ENCODE assay signal across 1 cellular context in the genomic region with DNA sequence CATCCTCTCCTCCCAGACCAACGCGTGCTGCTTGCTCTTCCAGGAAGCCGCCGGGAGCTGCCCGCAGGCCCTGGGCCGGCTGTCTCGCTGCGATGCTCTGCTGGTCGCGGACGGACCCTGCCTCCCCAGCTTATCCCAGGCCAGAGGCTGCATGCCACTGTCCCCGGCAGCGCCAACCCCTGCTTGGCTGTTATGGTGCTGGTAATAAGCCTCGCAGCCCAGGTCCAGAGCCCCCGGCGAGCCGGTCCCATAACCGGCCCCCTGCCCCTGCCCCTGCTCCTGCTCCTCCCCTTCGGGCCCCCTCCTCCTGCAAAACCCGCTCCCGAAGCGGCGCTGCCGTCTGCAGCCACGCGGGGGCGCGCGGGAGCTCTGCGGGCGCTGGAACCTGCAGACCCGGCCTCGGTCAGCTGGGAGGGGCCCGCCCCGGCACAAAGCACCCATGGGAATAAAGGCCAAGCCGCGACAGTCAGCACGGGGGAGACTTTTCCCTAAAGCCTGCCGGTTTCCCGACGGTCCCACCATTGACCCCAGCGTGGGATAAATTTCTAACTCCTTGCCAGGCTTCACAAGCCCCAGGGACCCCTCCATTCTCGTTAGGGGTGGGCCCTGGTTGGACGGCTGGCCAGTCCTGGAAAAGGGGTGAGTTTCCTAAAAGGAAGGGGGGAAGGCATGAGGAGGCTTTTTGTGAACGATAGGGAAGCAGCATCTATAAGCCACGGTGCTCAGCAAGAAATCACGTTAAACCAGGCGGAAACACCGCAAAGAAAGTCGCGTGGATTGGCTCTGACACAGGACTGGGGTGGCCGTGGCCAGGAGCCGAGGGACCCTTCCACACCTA.
A peak's percentile ranks its signal among the peaks of the same experiment; 100 is the strongest.
TF ChIP-seq lines count a peak whose summit lies in the region.

No MANE protein-coding gene starts in this region.

TF ChIP-seq in K562, 482 proteins besides CTCF, POLR2A, EP300 and RAD21 (continued from another document and continues in another):
- TF ChIP-seq, protein P1, sequence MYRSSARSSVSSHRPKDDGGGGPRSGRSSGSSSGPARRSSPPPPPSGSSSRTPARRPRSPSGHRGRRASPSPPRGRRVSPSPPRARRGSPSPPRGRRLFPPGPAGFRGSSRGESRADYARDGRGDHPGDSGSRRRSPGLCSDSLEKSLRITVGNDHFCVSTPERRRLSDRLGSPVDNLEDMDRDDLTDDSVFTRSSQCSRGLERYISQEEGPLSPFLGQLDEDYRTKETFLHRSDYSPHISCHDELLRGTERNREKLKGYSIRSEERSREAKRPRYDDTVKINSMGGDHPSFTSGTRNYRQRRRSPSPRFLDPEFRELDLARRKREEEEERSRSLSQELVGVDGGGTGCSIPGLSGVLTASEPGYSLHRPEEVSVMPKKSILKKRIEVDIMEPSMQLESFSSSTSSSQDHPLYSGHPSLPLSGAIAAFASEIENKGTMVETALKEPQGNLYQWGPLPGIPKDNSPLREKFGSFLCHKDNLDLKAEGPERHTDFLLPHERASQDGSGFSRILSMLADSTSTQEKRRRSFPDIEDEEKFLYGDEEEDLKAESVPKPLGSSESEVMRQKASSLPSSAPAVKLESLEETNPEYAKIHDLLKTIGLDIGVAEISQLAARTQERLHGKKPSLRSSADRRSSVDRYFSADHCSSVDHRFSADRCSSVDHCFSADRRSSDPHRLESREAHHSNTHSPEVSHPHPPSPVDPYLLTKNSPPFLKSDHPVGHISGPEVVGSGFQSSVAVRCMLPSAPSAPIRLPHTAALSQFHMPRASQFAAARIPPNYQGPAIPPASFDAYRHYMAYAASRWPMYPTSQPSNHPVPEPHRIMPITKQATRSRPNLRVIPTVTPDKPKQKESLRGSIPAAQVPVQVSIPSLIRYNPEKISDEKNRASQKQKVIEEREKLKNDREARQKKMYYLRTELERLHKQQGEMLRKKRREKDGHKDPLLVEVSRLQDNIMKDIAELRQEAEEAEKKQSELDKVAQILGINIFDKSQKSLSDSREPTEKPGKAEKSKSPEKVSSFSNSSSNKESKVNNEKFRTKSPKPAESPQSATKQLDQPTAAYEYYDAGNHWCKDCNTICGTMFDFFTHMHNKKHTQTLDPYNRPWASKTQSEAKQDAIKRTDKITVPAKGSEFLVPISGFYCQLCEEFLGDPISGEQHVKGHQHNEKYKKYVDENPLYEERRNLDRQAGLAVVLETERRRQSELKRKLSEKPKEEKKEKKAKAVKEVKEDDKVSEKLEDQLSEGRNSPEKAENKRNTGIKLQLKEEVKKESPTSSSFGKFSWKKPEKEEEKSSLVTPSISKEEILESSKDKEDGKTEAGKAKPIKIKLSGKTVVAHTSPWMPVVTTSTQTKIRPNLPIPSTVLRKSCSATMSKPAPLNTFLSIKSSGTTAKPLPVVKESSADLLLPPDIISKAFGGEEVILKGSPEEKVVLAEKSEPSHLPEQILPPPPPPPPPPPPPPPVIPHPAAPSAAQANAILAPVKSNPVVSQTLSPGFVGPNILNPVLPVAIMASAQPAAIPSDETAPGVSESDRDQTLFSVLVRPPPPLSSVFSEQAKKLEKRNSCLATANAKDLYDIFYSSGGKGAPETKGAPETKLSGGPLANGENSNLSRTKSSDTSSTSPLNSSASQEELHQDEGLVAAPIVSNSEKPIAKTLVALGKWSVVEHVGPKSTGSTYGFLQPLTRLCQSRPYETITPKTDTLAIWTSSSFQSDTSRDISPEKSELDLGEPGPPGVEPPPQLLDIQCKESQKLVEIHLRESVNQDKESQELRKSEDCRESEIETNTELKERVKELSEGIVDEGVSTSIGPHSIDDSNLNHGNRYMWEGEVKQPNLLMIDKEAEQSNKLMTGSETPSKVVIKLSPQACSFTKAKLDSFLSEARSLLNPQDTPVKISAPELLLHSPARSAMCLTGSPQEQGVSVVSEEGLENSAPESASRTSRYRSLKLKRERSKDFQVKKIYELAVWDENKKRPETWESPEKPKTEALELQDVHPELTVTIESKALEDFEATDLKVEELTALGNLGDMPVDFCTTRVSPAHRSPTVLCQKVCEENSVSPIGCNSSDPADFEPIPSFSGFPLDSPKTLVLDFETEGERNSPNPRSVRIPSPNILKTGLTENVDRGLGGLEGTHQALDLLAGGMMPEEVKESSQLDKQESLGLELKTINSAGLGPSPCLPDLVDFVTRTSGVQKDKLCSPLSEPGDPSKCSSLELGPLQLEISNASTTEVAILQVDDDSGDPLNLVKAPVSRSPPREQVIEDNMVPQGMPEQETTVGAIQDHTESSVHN (IDR thresholded peaks at IDR 0.05; ENCODE audit: borderline replicate concordance in 1 of 2, low read depth in 1 of 2), result no peak
- TF ChIP-seq ZNF165 (CRISPR knock-in tag; IDR thresholded peaks at IDR 0.05; ENCODE audit: borderline replicate concordance) (no peak), ZNF184 (CRISPR knock-in tag; IDR thresholded peaks at IDR 0.05) (no peak), SREBF1 (IDR thresholded peaks at IDR 0.05; ENCODE audit: borderline replicate concordance, low read depth, low read length) (no peak), NR0B1 (IDR thresholded peaks at IDR 0.05; ENCODE audit: partially characterized antibody) (no peak), KDM4B (IDR thresholded peaks at IDR 0.05; ENCODE audit: borderline replicate concordance in 2 of 2, low read depth in 1 of 2) (no peak), MED1 (CRISPR knock-in tag; IDR thresholded peaks at IDR 0.05; ENCODE audit: borderline replicate concordance) (no peak), ZNF324 (CRISPR knock-in tag; IDR thresholded peaks at IDR 0.05) (no peak), NR3C1 (CRISPR knock-in tag; IDR thresholded peaks at IDR 0.05) (no peak), PPARD (CRISPR knock-in tag; IDR thresholded peaks at IDR 0.05) (no peak), KLF1 (tag; IDR thresholded peaks at IDR 0.05) (no peak), SP2 (IDR thresholded peaks at IDR 0.05; ENCODE audit: extremely low read depth, low read depth, low read length, poor library complexity, severe bottlenecking) (no peak), BDP1 (IDR thresholded peaks at IDR 0.05; ENCODE audit: insufficient read depth, insufficient read length) (no peak), KDM5B (IDR thresholded peaks at IDR 0.05; ENCODE audit: insufficient replicate concordance, low read depth, low read length) (no peak), HDGF (IDR thresholded peaks at IDR 0.05) (no peak), ATF2 (CRISPR knock-in tag; IDR thresholded peaks at IDR 0.05) (no peak), THRAP3 (IDR thresholded peaks at IDR 0.05; ENCODE audit: borderline replicate concordance) (no peak), PHF20 (IDR thresholded peaks at IDR 0.05; ENCODE audit: partially characterized antibody) (no peak), ZNF57 (CRISPR knock-in tag; IDR thresholded peaks at IDR 0.05) (no peak), BRD9 (IDR thresholded peaks at IDR 0.05; ENCODE audit: low read depth, partially characterized antibody) (no peak), TAF7 (tag; IDR thresholded peaks at IDR 0.05) (no peak)
- TF ChIP-seq, protein P2, sequence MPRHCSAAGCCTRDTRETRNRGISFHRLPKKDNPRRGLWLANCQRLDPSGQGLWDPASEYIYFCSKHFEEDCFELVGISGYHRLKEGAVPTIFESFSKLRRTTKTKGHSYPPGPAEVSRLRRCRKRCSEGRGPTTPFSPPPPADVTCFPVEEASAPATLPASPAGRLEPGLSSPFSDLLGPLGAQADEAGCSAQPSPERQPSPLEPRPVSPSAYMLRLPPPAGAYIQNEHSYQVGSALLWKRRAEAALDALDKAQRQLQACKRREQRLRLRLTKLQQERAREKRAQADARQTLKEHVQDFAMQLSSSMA (CRISPR knock-in tag; IDR thresholded peaks at IDR 0.05), result no peak
- TF ChIP-seq, protein P3, sequence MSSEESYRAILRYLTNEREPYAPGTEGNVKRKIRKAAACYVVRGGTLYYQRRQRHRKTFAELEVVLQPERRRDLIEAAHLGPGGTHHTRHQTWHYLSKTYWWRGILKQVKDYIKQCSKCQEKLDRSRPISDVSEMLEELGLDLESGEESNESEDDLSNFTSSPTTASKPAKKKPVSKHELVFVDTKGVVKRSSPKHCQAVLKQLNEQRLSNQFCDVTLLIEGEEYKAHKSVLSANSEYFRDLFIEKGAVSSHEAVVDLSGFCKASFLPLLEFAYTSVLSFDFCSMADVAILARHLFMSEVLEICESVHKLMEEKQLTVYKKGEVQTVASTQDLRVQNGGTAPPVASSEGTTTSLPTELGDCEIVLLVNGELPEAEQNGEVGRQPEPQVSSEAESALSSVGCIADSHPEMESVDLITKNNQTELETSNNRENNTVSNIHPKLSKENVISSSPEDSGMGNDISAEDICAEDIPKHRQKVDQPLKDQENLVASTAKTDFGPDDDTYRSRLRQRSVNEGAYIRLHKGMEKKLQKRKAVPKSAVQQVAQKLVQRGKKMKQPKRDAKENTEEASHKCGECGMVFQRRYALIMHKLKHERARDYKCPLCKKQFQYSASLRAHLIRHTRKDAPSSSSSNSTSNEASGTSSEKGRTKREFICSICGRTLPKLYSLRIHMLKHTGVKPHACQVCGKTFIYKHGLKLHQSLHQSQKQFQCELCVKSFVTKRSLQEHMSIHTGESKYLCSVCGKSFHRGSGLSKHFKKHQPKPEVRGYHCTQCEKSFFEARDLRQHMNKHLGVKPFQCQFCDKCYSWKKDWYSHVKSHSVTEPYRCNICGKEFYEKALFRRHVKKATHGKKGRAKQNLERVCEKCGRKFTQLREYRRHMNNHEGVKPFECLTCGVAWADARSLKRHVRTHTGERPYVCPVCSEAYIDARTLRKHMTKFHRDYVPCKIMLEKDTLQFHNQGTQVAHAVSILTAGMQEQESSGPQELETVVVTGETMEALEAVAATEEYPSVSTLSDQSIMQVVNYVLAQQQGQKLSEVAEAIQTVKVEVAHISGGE (CRISPR knock-in tag; IDR thresholded peaks at IDR 0.05), result no peak
- TF ChIP-seq, protein P4, sequence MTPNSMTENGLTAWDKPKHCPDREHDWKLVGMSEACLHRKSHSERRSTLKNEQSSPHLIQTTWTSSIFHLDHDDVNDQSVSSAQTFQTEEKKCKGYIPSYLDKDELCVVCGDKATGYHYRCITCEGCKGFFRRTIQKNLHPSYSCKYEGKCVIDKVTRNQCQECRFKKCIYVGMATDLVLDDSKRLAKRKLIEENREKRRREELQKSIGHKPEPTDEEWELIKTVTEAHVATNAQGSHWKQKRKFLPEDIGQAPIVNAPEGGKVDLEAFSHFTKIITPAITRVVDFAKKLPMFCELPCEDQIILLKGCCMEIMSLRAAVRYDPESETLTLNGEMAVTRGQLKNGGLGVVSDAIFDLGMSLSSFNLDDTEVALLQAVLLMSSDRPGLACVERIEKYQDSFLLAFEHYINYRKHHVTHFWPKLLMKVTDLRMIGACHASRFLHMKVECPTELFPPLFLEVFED (CRISPR knock-in tag; conservative IDR thresholded peaks at IDR 0.05), result no peak
- TF ChIP-seq, protein P5, sequence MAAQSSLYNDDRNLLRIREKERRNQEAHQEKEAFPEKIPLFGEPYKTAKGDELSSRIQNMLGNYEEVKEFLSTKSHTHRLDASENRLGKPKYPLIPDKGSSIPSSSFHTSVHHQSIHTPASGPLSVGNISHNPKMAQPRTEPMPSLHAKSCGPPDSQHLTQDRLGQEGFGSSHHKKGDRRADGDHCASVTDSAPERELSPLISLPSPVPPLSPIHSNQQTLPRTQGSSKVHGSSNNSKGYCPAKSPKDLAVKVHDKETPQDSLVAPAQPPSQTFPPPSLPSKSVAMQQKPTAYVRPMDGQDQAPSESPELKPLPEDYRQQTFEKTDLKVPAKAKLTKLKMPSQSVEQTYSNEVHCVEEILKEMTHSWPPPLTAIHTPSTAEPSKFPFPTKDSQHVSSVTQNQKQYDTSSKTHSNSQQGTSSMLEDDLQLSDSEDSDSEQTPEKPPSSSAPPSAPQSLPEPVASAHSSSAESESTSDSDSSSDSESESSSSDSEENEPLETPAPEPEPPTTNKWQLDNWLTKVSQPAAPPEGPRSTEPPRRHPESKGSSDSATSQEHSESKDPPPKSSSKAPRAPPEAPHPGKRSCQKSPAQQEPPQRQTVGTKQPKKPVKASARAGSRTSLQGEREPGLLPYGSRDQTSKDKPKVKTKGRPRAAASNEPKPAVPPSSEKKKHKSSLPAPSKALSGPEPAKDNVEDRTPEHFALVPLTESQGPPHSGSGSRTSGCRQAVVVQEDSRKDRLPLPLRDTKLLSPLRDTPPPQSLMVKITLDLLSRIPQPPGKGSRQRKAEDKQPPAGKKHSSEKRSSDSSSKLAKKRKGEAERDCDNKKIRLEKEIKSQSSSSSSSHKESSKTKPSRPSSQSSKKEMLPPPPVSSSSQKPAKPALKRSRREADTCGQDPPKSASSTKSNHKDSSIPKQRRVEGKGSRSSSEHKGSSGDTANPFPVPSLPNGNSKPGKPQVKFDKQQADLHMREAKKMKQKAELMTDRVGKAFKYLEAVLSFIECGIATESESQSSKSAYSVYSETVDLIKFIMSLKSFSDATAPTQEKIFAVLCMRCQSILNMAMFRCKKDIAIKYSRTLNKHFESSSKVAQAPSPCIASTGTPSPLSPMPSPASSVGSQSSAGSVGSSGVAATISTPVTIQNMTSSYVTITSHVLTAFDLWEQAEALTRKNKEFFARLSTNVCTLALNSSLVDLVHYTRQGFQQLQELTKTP (IDR thresholded peaks at IDR 0.05; ENCODE audit: low read depth in 1 of 2, partially characterized antibody in 2 of 2), result no peak
- TF ChIP-seq, protein P6, sequence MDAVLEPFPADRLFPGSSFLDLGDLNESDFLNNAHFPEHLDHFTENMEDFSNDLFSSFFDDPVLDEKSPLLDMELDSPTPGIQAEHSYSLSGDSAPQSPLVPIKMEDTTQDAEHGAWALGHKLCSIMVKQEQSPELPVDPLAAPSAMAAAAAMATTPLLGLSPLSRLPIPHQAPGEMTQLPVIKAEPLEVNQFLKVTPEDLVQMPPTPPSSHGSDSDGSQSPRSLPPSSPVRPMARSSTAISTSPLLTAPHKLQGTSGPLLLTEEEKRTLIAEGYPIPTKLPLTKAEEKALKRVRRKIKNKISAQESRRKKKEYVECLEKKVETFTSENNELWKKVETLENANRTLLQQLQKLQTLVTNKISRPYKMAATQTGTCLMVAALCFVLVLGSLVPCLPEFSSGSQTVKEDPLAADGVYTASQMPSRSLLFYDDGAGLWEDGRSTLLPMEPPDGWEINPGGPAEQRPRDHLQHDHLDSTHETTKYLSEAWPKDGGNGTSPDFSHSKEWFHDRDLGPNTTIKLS (IDR thresholded peaks at IDR 0.05; ENCODE audit: borderline replicate concordance, low read depth), result 0 out of 2 replicates have a peak, but pooled peaks have one; percentile 35
